ENCODE assay signal across 1 cellular context in the genomic region with DNA sequence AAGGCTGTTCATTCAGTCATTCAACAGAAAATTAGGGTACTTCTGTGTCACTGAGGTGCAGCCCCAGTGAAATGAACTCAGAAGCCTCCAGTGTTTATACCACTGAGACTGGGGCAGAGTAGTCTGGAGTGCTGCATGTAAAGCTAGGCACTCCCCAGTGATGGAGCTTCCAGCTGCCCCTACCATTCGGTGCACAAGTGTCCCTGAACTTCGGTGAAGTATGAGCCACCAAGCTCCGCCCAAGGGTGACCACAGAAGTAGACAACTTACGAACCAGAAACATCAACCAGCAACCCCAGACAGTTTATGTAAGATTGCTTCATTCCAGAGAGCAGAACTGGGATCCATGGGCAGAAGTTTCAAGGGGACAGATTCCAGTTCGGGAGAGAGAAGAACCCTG.
TF ChIP-seq lines count a peak whose summit lies in the region.

No MANE protein-coding gene starts in this region.

TF ChIP-seq in GM23338, 12 proteins besides CTCF, POLR2A, EP300 and RAD21 (continued from another document):
- no peak for TF ChIP-seq REST (IDR thresholded peaks at IDR 0.05; ENCODE audit: unreplicated experiment)
